Comparison of ENCODE assay signal across 2 cellular contexts in the genomic region with DNA sequence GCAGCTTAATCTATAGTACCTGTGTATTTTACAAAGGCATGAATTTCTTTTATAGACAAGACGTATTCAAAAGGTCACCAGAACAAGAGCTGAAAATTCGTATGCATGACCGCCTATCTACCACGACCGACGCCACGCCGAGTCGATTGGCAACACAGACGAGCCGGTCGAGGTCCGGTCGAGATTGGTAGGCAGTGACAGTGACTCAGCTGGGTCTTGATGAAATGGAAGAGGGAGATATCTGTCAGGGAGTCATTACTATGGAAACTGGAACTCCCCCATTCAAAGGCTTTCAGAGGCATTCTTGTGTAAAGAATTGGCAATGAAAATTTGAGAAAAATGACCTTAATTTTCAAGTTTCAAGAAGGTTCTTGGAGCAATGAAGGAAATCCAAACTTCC.
TF ChIP-seq lines count a peak whose summit lies in the region.

No MANE protein-coding gene starts in this region.

TF ChIP-seq in SK-N-SH, 30 proteins besides CTCF, POLR2A, EP300 and RAD21 (continued from another document):
- TF ChIP-seq REST (IDR thresholded peaks at IDR 0.05; ENCODE audit: low read depth, low read length), result no peak
- TF ChIP-seq SIN3A (IDR thresholded peaks at IDR 0.05; ENCODE audit: borderline replicate concordance, low read depth, low read length), result no peak
- no peak for TF ChIP-seq USF1 (IDR thresholded peaks at IDR 0.05; ENCODE audit: borderline replicate concordance, low read depth)
- no peak for TF ChIP-seq RCOR1 (IDR thresholded peaks at IDR 0.05; ENCODE audit: low read length)
- TF ChIP-seq, protein P1, sequence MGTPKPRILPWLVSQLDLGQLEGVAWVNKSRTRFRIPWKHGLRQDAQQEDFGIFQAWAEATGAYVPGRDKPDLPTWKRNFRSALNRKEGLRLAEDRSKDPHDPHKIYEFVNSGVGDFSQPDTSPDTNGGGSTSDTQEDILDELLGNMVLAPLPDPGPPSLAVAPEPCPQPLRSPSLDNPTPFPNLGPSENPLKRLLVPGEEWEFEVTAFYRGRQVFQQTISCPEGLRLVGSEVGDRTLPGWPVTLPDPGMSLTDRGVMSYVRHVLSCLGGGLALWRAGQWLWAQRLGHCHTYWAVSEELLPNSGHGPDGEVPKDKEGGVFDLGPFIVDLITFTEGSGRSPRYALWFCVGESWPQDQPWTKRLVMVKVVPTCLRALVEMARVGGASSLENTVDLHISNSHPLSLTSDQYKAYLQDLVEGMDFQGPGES (IDR thresholded peaks at IDR 0.05; ENCODE audit: low read depth, low read length), result no peak
- TF ChIP-seq, protein P2, sequence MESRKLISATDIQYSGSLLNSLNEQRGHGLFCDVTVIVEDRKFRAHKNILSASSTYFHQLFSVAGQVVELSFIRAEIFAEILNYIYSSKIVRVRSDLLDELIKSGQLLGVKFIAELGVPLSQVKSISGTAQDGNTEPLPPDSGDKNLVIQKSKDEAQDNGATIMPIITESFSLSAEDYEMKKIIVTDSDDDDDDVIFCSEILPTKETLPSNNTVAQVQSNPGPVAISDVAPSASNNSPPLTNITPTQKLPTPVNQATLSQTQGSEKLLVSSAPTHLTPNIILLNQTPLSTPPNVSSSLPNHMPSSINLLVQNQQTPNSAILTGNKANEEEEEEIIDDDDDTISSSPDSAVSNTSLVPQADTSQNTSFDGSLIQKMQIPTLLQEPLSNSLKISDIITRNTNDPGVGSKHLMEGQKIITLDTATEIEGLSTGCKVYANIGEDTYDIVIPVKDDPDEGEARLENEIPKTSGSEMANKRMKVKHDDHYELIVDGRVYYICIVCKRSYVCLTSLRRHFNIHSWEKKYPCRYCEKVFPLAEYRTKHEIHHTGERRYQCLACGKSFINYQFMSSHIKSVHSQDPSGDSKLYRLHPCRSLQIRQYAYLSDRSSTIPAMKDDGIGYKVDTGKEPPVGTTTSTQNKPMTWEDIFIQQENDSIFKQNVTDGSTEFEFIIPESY (IDR thresholded peaks at IDR 0.05; ENCODE audit: borderline replicate concordance, low read depth), result no peak
- TF ChIP-seq POLR2AphosphoS5 (IDR thresholded peaks at IDR 0.05; ENCODE audit: low read depth, low read length), result no peak
- TF ChIP-seq MXI1 (IDR thresholded peaks at IDR 0.05; ENCODE audit: low read depth, low read length), result no peak
- no peak for TF ChIP-seq JUND (IDR thresholded peaks at IDR 0.05)
- TF ChIP-seq EZH2phosphoT487 (IDR thresholded peaks at IDR 0.05; ENCODE audit: borderline replicate concordance, low read depth), result no peak
- TF ChIP-seq RFX5 (IDR thresholded peaks at IDR 0.05; ENCODE audit: low read length), result no peak
- TF ChIP-seq GABPA (IDR thresholded peaks at IDR 0.05; ENCODE audit: low read depth), result no peak
- no peak for TF ChIP-seq TCF12 (IDR thresholded peaks at IDR 0.05)
- TF ChIP-seq NFIC (IDR thresholded peaks at IDR 0.05; ENCODE audit: borderline replicate concordance), result no peak
- TF ChIP-seq FOXM1 (IDR thresholded peaks at IDR 0.05; ENCODE audit: low read depth), result no peak
- no peak for TF ChIP-seq FOXJ3 (CRISPR knock-in tag; IDR thresholded peaks at IDR 0.05)
- TF ChIP-seq FOSL2 (IDR thresholded peaks at IDR 0.05; ENCODE audit: borderline replicate concordance, low read depth), result no peak
- no peak for TF ChIP-seq USF2 (IDR thresholded peaks at IDR 0.05; ENCODE audit: borderline replicate concordance, low read depth, low read length)

TF ChIP-seq in SK-N-SH treated with all-trans-retinoic acid at 6 μM for 48 hours, 23 proteins besides CTCF, POLR2A, EP300 and RAD21 (continued from another document):
- TF ChIP-seq, protein P3, sequence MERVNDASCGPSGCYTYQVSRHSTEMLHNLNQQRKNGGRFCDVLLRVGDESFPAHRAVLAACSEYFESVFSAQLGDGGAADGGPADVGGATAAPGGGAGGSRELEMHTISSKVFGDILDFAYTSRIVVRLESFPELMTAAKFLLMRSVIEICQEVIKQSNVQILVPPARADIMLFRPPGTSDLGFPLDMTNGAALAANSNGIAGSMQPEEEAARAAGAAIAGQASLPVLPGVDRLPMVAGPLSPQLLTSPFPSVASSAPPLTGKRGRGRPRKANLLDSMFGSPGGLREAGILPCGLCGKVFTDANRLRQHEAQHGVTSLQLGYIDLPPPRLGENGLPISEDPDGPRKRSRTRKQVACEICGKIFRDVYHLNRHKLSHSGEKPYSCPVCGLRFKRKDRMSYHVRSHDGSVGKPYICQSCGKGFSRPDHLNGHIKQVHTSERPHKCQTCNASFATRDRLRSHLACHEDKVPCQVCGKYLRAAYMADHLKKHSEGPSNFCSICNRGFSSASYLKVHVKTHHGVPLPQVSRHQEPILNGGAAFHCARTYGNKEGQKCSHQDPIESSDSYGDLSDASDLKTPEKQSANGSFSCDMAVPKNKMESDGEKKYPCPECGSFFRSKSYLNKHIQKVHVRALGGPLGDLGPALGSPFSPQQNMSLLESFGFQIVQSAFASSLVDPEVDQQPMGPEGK (CRISPR knock-in tag; IDR thresholded peaks at IDR 0.05; ENCODE audit: borderline replicate concordance), result no peak
- no peak for TF ChIP-seq ISL1 (CRISPR knock-in tag; IDR thresholded peaks at IDR 0.05)
- no peak for TF ChIP-seq ZNF565 (CRISPR knock-in tag; conservative IDR thresholded peaks at IDR 0.05; ENCODE audit: low read depth)
- TF ChIP-seq, protein P4, sequence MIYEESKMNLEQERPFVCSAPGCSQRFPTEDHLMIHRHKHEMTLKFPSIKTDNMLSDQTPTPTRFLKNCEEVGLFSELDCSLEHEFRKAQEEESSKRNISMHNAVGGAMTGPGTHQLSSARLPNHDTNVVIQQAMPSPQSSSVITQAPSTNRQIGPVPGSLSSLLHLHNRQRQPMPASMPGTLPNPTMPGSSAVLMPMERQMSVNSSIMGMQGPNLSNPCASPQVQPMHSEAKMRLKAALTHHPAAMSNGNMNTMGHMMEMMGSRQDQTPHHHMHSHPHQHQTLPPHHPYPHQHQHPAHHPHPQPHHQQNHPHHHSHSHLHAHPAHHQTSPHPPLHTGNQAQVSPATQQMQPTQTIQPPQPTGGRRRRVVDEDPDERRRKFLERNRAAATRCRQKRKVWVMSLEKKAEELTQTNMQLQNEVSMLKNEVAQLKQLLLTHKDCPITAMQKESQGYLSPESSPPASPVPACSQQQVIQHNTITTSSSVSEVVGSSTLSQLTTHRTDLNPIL (CRISPR knock-in tag; IDR thresholded peaks at IDR 0.05; ENCODE audit: low read depth), result no peak
- no peak for TF ChIP-seq GLIS3 (CRISPR knock-in tag; IDR thresholded peaks at IDR 0.05)
- TF ChIP-seq TSHZ2 (CRISPR knock-in tag; IDR thresholded peaks at IDR 0.05), result no peak
- no peak for TF ChIP-seq PPARA (CRISPR knock-in tag; IDR thresholded peaks at IDR 0.05; ENCODE audit: borderline replicate concordance)
- TF ChIP-seq ZC3H10 (CRISPR knock-in tag; IDR thresholded peaks at IDR 0.05), result no peak
- TF ChIP-seq ARNTL (CRISPR knock-in tag; IDR thresholded peaks at IDR 0.05; ENCODE audit: borderline replicate concordance, low read depth), result no peak
- TF ChIP-seq RARB (CRISPR knock-in tag; IDR thresholded peaks at IDR 0.05), result no peak
- no peak for TF ChIP-seq ZFP30 (CRISPR knock-in tag; IDR thresholded peaks at IDR 0.05)
